ENCODE assay signal across 16 cellular contexts in the genomic region with DNA sequence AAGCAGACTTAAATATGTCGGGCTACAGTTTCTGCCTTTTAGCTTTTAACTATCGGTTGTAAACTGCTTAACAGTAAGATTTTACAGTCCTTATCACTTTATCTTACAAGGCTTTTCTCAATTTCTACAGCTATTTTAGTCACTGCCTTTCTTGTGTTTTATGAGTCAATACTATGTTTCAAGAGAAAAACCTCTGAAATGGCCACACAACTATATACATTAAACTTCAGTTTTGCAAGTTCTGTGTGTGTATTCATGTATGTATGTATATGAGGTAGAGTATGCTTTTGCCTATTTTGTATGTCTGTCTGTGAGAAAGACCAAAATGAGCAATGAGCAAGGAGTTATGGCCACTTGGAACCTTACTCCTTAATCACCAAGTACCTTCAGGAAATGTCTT.
A peak's percentile ranks its signal among the peaks of the same experiment; 100 is the strongest.
DNase-seq lines count a peak whose midpoint lies in the region; ATAC-seq and TF ChIP-seq lines count a peak whose summit lies in the region.
"Had no signal": no experiment of that assay in that cellular context is flagged by ENCODE, and none has a peak within 500 bp of the region (broad histone marks: within the 10 kb centered on the region; RNA-seq: fewer than 3 reads in every experiment).

No MANE protein-coding gene starts in this region.

- no peaks in the 10 kb centered on the region for H3K36me3 ChIP-seq in esophagus squamous epithelium
- H3K36me3 ChIP-seq in neutrophil: peaks cover 17% of the 10 kb centered on the region
- H3K36me3 ChIP-seq: thyroid gland had no signal

- H3K4me3 Mint-ChIP-seq in activated T-cell treated with anti-CD3 and anti-CD28 coated beads, Interleukin-2, amount 50 U/mL, for 72 hours: no peak overlapping the region
- H3K4me3 Mint-ChIP-seq in activated T-cell treated with anti-CD3 and anti-CD28 coated beads, Interleukin-2, amount 50 U/mL, for 24 hours: no peak overlapping the region
- H3K4me3 Mint-ChIP-seq in type B pancreatic cell: peak overlapping the region; percentile 42
- H3K4me3 Mint-ChIP-seq: activated naive CD8-positive, alpha-beta T cell treated with anti-CD3 and anti-CD28 coated beads for 36 hours; CD8-positive, alpha-beta T cell had no signal

- H3K27ac Mint-ChIP-seq in activated T-cell treated with anti-CD3 and anti-CD28 coated beads, Interleukin-2, amount 50 U/mL, for 72 hours: no peak overlapping the region
- no peak overlapping the region for H3K27ac Mint-ChIP-seq in activated T-cell treated with anti-CD3 and anti-CD28 coated beads, Interleukin-2, amount 50 U/mL, for 24 hours
- no peak overlapping the region for H3K27ac Mint-ChIP-seq in type B pancreatic cell
- H3K27ac Mint-ChIP-seq: activated naive CD8-positive, alpha-beta T cell treated with anti-CD3 and anti-CD28 coated beads for 36 hours; CD8-positive, alpha-beta T cell had no signal

- no peaks in the 10 kb centered on the region for H3K36me3 Mint-ChIP-seq in activated T-cell treated with anti-CD3 and anti-CD28 coated beads, Interleukin-2, amount 50 U/mL, for 72 hours (ENCODE audit: insufficient read depth in 2 of 2)
- H3K36me3 Mint-ChIP-seq in activated T-cell treated with anti-CD3 and anti-CD28 coated beads, Interleukin-2, amount 50 U/mL, for 24 hours (ENCODE audit: low read depth): peaks cover 9% of the 10 kb centered on the region
- no peaks in the 10 kb centered on the region for H3K36me3 Mint-ChIP-seq in type B pancreatic cell
- H3K36me3 Mint-ChIP-seq: activated naive CD8-positive, alpha-beta T cell treated with anti-CD3 and anti-CD28 coated beads for 36 hours had no signal

- peak; percentile 67 to 68 for ATAC-seq in activated T-cell treated with anti-CD3 and anti-CD28 coated beads, Interleukin-2, amount 50 U/mL, for 72 hours (replicated peaks in 1 of 2)
- no peak for ATAC-seq in HG03108 (IDR thresholded peaks at IDR 0.05; ENCODE audit: unreplicated experiment)
- no peak for ATAC-seq in GM19455 (IDR thresholded peaks at IDR 0.05; ENCODE audit: unreplicated experiment)
- ATAC-seq: CD8-positive, alpha-beta T cell had no signal

- H3K9me3 ChIP-seq in esophagus squamous epithelium (no peaks in the 10 kb centered on the region), neutrophil (no peaks in the 10 kb centered on the region)
- H3K9me3 ChIP-seq: thyroid gland had no signal

- no peaks in the 10 kb centered on the region for H3K9me3 Mint-ChIP-seq in activated T-cell treated with anti-CD3 and anti-CD28 coated beads, Interleukin-2, amount 50 U/mL, for 72 hours
- no peaks in the 10 kb centered on the region for H3K9me3 Mint-ChIP-seq in activated T-cell treated with anti-CD3 and anti-CD28 coated beads, Interleukin-2, amount 50 U/mL, for 24 hours
- no peaks in the 10 kb centered on the region for H3K9me3 Mint-ChIP-seq in type B pancreatic cell
- H3K9me3 Mint-ChIP-seq: activated naive CD8-positive, alpha-beta T cell treated with anti-CD3 and anti-CD28 coated beads for 36 hours; CD8-positive, alpha-beta T cell had no signal

- no peak for TF ChIP-seq POLR2A in esophagus squamous epithelium (IDR thresholded peaks at IDR 0.05)

- intact Hi-C loops in esophagus squamous epithelium (cut with DNase I): no loop called here

- H3K4me1 Mint-ChIP-seq in activated T-cell treated with anti-CD3 and anti-CD28 coated beads, Interleukin-2, amount 50 U/mL, for 72 hours (ENCODE audit: low read depth): no peaks in the 10 kb centered on the region
- H3K4me1 Mint-ChIP-seq in activated T-cell treated with anti-CD3 and anti-CD28 coated beads, Interleukin-2, amount 50 U/mL, for 24 hours (ENCODE audit: low read depth): no peaks in the 10 kb centered on the region
- peaks cover 28% of the 10 kb centered on the region for H3K4me1 Mint-ChIP-seq in type B pancreatic cell (ENCODE audit: unreplicated experiment)
- H3K4me1 Mint-ChIP-seq: activated naive CD8-positive, alpha-beta T cell treated with anti-CD3 and anti-CD28 coated beads for 36 hours had no signal

- H3K27me3 ChIP-seq in esophagus squamous epithelium (no peaks in the 10 kb centered on the region), neutrophil (no peaks in the 10 kb centered on the region)
- H3K27me3 ChIP-seq: thyroid gland had no signal

- peak overlapping the region; percentile 19 to 63 (median 45) for H3K4me3 ChIP-seq in esophagus squamous epithelium
- H3K4me3 ChIP-seq in neutrophil (ENCODE audit: low read depth in 1 of 2, low read length in 1 of 2): no peak overlapping the region

- H3K27ac ChIP-seq in esophagus squamous epithelium (peak overlapping the region; percentile 72 to 89 (median 84)), neutrophil (peak overlapping the region; percentile 13)

- WGBS in esophagus squamous epithelium, 2 donors: 43 to 44% methylated on average over 2 of the region's 2 CpGs

- H3K4me1 ChIP-seq in esophagus squamous epithelium: peaks cover 5 to 24% (median 10%) of the 10 kb centered on the region in 3 donors
- H3K4me1 ChIP-seq in neutrophil (ENCODE audit: control insufficient read depth in 1 of 2, insufficient read depth in 1 of 2, low read depth in 1 of 2, low read length in 1 of 2): peaks cover 0 to 5% of the 10 kb centered on the region in 2 experiments

- no peaks in the 10 kb centered on the region for H3K27me3 Mint-ChIP-seq in activated T-cell treated with anti-CD3 and anti-CD28 coated beads, Interleukin-2, amount 50 U/mL, for 72 hours (ENCODE audit: low read depth)
- no peaks in the 10 kb centered on the region for H3K27me3 Mint-ChIP-seq in activated T-cell treated with anti-CD3 and anti-CD28 coated beads, Interleukin-2, amount 50 U/mL, for 24 hours
- no peaks in the 10 kb centered on the region for H3K27me3 Mint-ChIP-seq in type B pancreatic cell
- H3K27me3 Mint-ChIP-seq: activated naive CD8-positive, alpha-beta T cell treated with anti-CD3 and anti-CD28 coated beads for 36 hours had no signal

- no peak for DNase-seq in activated T-cell treated with anti-CD3 and anti-CD28 coated beads, Interleukin-2, amount 50 U/mL, for 72 hours
- DNase-seq in activated T-cell treated with anti-CD3 and anti-CD28 coated beads, Interleukin-2, amount 50 U/mL, for 24 hours: no peak
- DNase-seq in esophagus squamous epithelium (lab: John Stamatoyannopoulos, UW) (no peak), type B pancreatic cell (ENCODE audit: extremely low spot score, unreplicated experiment) (no peak), NCI-H82 treated with DMSO at 0.1 percent for 48 hours (lab: John Stamatoyannopoulos, UW; ENCODE audit: unreplicated experiment) (no peak)
- DNase-seq: 8988T; activated CD4-positive, CD25-positive, alpha-beta regulatory T cell treated with anti-CD3 and anti-CD28 coated beads, Interleukin-2, amount 50 U/mL, for 72 hours; activated naive CD8-positive, alpha-beta T cell treated with anti-CD3 and anti-CD28 coated beads for 36 hours; CD8-positive, alpha-beta T cell; NCI-H2029 treated with DMSO at 0.1 percent for 48 hours; NCI-H69; T-helper 1 cell; thyroid gland had no signal

- TF ChIP-seq CTCF in esophagus squamous epithelium (IDR thresholded peaks at IDR 0.05) (no peak), neutrophil (IDR thresholded peaks at IDR 0.05) (no peak), type B pancreatic cell (conservative IDR thresholded peaks at IDR 0.05) (no peak)

Comparison
In these comparisons a context has a peak if more than half of its experiments do, and no peak if none do; other contexts are left out.
1. ATAC-seq: peak in activated T-cell treated with anti-CD3 and anti-CD28 coated beads, Interleukin-2, amount 50 U/mL, for 72 hours (2 of 2); none in HG03108 (single experiment) and GM19455 (single experiment).
2. H3K4me3 ChIP-seq: peak in esophagus squamous epithelium (4 of 4); none in neutrophil (0 of 2).